8 cellular contexts compared by ENCODE assay signal in the genomic region with DNA sequence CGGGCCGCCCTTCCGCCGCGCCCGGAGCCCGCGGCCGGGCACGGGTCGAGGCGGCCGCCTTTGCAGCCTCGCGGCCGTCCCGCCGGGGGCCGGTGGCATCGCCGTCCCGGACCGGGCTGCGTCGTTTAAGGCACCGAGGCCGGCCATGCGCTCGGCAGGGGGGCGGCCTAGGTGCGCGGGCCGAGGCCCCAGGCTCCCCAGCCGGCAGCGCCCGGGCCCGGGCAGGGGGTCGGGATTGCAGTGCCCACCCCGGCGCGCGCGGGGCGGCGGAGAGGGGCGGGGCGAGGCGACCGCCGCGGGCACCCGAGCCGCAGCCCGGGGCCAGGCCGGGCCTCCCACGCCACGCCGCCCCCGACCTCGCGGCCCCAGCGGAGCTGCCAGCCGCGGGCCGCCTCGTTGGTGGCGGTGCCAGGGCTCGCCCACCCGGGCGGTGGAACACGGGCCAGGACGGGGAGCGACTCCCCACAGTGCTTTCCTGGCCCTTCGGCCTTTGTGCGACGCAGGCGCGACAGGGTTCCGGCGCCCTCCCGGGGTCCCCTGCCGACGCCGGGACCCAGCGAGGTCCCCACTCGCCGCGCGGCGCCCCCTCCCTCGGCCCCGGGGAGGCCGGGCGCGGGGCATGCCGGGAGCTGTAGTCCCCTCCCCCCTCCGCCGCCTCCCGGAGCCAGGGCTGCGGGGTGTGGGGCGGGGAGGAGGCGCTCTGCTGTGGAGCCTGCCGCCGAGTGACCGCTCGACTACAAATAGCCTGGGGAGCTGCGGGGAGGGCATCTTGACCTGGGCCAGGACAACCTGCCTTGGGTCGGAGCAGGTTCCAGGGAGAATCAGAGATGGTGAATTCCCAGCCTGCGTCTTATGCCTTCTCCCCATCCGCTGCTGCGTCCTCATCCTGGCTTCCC. TPM values are rescaled to one million over a fixed set of nuclear protein-coding genes. Genes with fewer than 3 reads are reported as not detected.
DNase-seq lines count a peak whose midpoint lies in the region; ATAC-seq, FAIRE-seq and TF ChIP-seq lines count a peak whose summit lies in the region.

No MANE protein-coding gene starts in this region.

- WGBS in gastroesophageal sphincter (ENCODE audit: low coverage in 1 of 2), 2 donors, result 0% methylated on average over 5 of the region's 111 CpGs; no CpG with 5 or more reads in 1 of the 2 donors

- TF ChIP-seq CTCF in gastroesophageal sphincter (IDR thresholded peaks at IDR 0.05) (peak in 1 of 4 experiments; percentile 25), neutrophil (IDR thresholded peaks at IDR 0.05) (no peak)

- TF ChIP-seq POLR2A in gastroesophageal sphincter (IDR thresholded peaks at IDR 0.05), result peak; percentile 27 to 36

- H3K36me3 ChIP-seq in gastroesophageal sphincter (peaks cover 0 to 38% of the 10 kb centered on the region in 2 donors), neutrophil (no peaks in the 10 kb centered on the region)

- peak overlapping the region; percentile 67 to 71 for H3K4me3 ChIP-seq in gastroesophageal sphincter
- H3K4me3 ChIP-seq in neutrophil (ENCODE audit: low read depth in 1 of 2, low read length in 1 of 2), result peak overlapping the region; percentile 81 to 94

- H3K27me3 ChIP-seq in gastroesophageal sphincter, result no peaks in the 10 kb centered on the region
- H3K27me3 ChIP-seq in neutrophil, result peaks cover 33% of the 10 kb centered on the region

- DNase-seq in COLO829 (ENCODE audit: low spot score) (peak; percentile 63), RCC 7860 (ENCODE audit: low spot score) (peak; percentile 15), superior temporal gyrus (ENCODE audit: extremely low spot score) (peak; percentile 82)
- peak; percentile 54 for DNase-seq in activated gamma-delta T cell treated with anti-CD3 and anti-CD28 coated beads, Interleukin-2, amount 50 U/mL, for 16 hours (ENCODE audit: low read depth)

- H3K9me3 ChIP-seq in gastroesophageal sphincter (no peaks in the 10 kb centered on the region), neutrophil (no peaks in the 10 kb centered on the region)

- peak overlapping the region in 3 of 4 donors; percentile 84 to 92 (median 91) for H3K27ac ChIP-seq in gastroesophageal sphincter
- H3K27ac ChIP-seq in neutrophil, result peak overlapping the region; percentile 52

- FAIRE-seq in RCC 7860 (lab: Jason Lieb, UNC), result no peak

- TF ChIP-seq EP300 in gastroesophageal sphincter (IDR thresholded peaks at IDR 0.05), result no peak

- ATAC-seq in GM19438 (IDR thresholded peaks at IDR 0.05; ENCODE audit: low read depth, unreplicated experiment) (peak; percentile 66), HG03565 (IDR thresholded peaks at IDR 0.05; ENCODE audit: unreplicated experiment) (peak; percentile 30), gastroesophageal sphincter (peak; percentile 85)

- peaks cover 0 to 48% (median 13%) of the 10 kb centered on the region in 3 donors for H3K4me1 ChIP-seq in gastroesophageal sphincter
- peaks cover 18 to 21% of the 10 kb centered on the region in 2 experiments for H3K4me1 ChIP-seq in neutrophil (ENCODE audit: control insufficient read depth in 1 of 2, insufficient read depth in 1 of 2, low read depth in 1 of 2, low read length in 1 of 2)

RNA-seq across cellular contexts. Expression of a gene that starts 0.8 kb away (rescaled TPM):
- total RNA-seq in gastroesophageal sphincter, result 10 to 100 TPM; 34.7 to 47.0 (median 41.1) TPM

RNA-seq across cellular contexts. Expression of a gene that starts 16.9 kb away (rescaled TPM):
- 10 to 100 TPM; 11.9 to 29.0 (median 22.1) TPM for total RNA-seq in gastroesophageal sphincter

RNA-seq across cellular contexts. Expression of a gene that starts 39.3 kb away (rescaled TPM):
- 1 to 10 TPM; 1.4 to 5.7 (median 1.9) TPM for total RNA-seq in gastroesophageal sphincter

Comparison
In these comparisons a context has a peak if more than half of its experiments do, and no peak if none do; other contexts are left out.
1. Peak in every context shown above with its lines: DNase-seq, ATAC-seq, H3K4me3 ChIP-seq and H3K27ac ChIP-seq.
2. DNase-seq: peak in every context shown above with its lines; median percentile 82 in superior temporal gyrus; 63 in COLO829; 54 in activated gamma-delta T cell treated with anti-CD3 and anti-CD28 coated beads, Interleukin-2, amount 50 U/mL, for 16 hours; 15 in RCC 7860.
3. ATAC-seq: peak in every context shown above with its lines; median percentile 85 in gastroesophageal sphincter; 66 in GM19438; 30 in HG03565.